Comparison of ENCODE assay signal across 7 cellular contexts in genomic region chr13:30466358-30466714, GRCh38. TPM values are rescaled to one million over a fixed set of nuclear protein-coding genes. Genes with fewer than 3 reads are reported as not detected.
A peak's percentile ranks its signal among the peaks of the same experiment; 100 is the strongest.
DNase-seq lines count a peak whose midpoint lies in the region; ATAC-seq lines count a peak whose summit lies in the region.

No MANE protein-coding gene starts in this region.

- H3K4me3 Mint-ChIP-seq in natural killer cell treated with Interleukin-12 subunit alpha and Interleukin-12 subunit beta and Interleukin-15 and Interleukin-18, amount 100 ng/mL, for 72 hours, result peak overlapping the region; percentile 80

- H3K4me3 ChIP-seq in GM08714 (ENCODE audit: low read length), result peak overlapping the region; percentile 27; the same call in 1 of the 2 replicates

- DNase-seq in M059J (ENCODE audit: low read depth) (peak; percentile 57), astrocyte of the hippocampus (ENCODE audit: low read depth, low spot score) (peak; percentile 51), NCI-H2029 treated with DMSO at 0.1 percent for 48 hours (lab: John Stamatoyannopoulos, UW) (no peak), NCI-H1436 treated with DMSO at 0.1 percent for 48 hours (lab: John Stamatoyannopoulos, UW) (no peak)
- no peak for DNase-seq in natural killer cell treated with Interleukin-12 subunit alpha and Interleukin-12 subunit beta and Interleukin-15 and Interleukin-18, amount 100 ng/mL, for 72 hours (ENCODE audit: low spot score)

- H3K36me3 Mint-ChIP-seq in natural killer cell treated with Interleukin-12 subunit alpha and Interleukin-12 subunit beta and Interleukin-15 and Interleukin-18, amount 100 ng/mL, for 72 hours, result peaks cover 20% of the 10 kb centered on the region

- no peaks in the 10 kb centered on the region for H3K9me3 Mint-ChIP-seq in natural killer cell treated with Interleukin-12 subunit alpha and Interleukin-12 subunit beta and Interleukin-15 and Interleukin-18, amount 100 ng/mL, for 72 hours

- peak overlapping the region; percentile 91 to 95 for H3K27ac Mint-ChIP-seq in natural killer cell treated with Interleukin-12 subunit alpha and Interleukin-12 subunit beta and Interleukin-15 and Interleukin-18, amount 100 ng/mL, for 72 hours

- no peaks in the 10 kb centered on the region for H3K27me3 Mint-ChIP-seq in natural killer cell treated with Interleukin-12 subunit alpha and Interleukin-12 subunit beta and Interleukin-15 and Interleukin-18, amount 100 ng/mL, for 72 hours

- peaks cover 17 to 35% of the 10 kb centered on the region in 2 donors for H3K4me1 Mint-ChIP-seq in natural killer cell treated with Interleukin-12 subunit alpha and Interleukin-12 subunit beta and Interleukin-15 and Interleukin-18, amount 100 ng/mL, for 72 hours (ENCODE audit: low read depth in 2 of 2)

- ATAC-seq in natural killer cell treated with Interleukin-12 subunit alpha and Interleukin-12 subunit beta and Interleukin-15 and Interleukin-18, amount 100 ng/mL, for 72 hours, result no peak
- no peak for ATAC-seq in GM18873 (IDR thresholded peaks at IDR 0.05; ENCODE audit: low FRiP score, unreplicated experiment)

RNA-seq across cellular contexts. Expression of gene HMGB1, which starts 0.6 kb away (rescaled TPM):
- total RNA-seq in M059J (2014; rRNA removed; shearing (Covaris generic)), result 610 and 697 TPM in 2 replicates
- 100 to 1,000 TPM; 302 to 423 TPM for total RNA-seq in natural killer cell treated with Interleukin-12 subunit alpha and Interleukin-12 subunit beta and Interleukin-15 and Interleukin-18, amount 100 ng/mL, for 72 hours

RNA-seq across cellular contexts. Expression of gene UBE2L5, which starts 44.0 kb away (rescaled TPM):
- total RNA-seq in M059J (2014; rRNA removed; shearing (Covaris generic)), result not detected in 2 replicates
- not detected for total RNA-seq in natural killer cell treated with Interleukin-12 subunit alpha and Interleukin-12 subunit beta and Interleukin-15 and Interleukin-18, amount 100 ng/mL, for 72 hours

Comparison
In these comparisons a context has a peak if more than half of its experiments do, and no peak if none do; other contexts are left out.
1. DNase-seq: peak in M059J (single experiment) and astrocyte of the hippocampus (single experiment); none in natural killer cell treated with Interleukin-12 subunit alpha and Interleukin-12 subunit beta and Interleukin-15 and Interleukin-18, amount 100 ng/mL, for 72 hours (single experiment), NCI-H2029 treated with DMSO at 0.1 percent for 48 hours (single experiment) and NCI-H1436 treated with DMSO at 0.1 percent for 48 hours (single experiment).